In genomic region chr20:43514062-43514971, GRCh38 we compare ENCODE assay signal across 1 cellular context.
A peak's percentile ranks its signal among the peaks of the same experiment; 100 is the strongest.
TF ChIP-seq lines count a peak whose summit lies in the region.

No MANE protein-coding gene starts in this region.

TF ChIP-seq in HepG2, 621 proteins besides CTCF, POLR2A, EP300 and RAD21 (continued from another document and continues in another):
- TF ChIP-seq ZFP36L2 (CRISPR knock-in tag; IDR thresholded peaks at IDR 0.05) (no peak), ZNF816 (CRISPR knock-in tag; IDR thresholded peaks at IDR 0.05; ENCODE audit: borderline replicate concordance) (no peak), CENPX (CRISPR knock-in tag; IDR thresholded peaks at IDR 0.05) (no peak), ZC3H4 (CRISPR knock-in tag; IDR thresholded peaks at IDR 0.05; ENCODE audit: borderline replicate concordance) (no peak), ZNF367 (CRISPR knock-in tag; IDR thresholded peaks at IDR 0.05; ENCODE audit: borderline replicate concordance) (no peak), BCL6 (CRISPR knock-in tag; IDR thresholded peaks at IDR 0.05) (peak; percentile 30; the same call in 1 of the 2 replicates), MED8 (CRISPR knock-in tag; IDR thresholded peaks at IDR 0.05; ENCODE audit: insufficient replicate concordance) (no peak), ZNF501 (CRISPR knock-in tag; IDR thresholded peaks at IDR 0.05) (peak; percentile 49), HDAC2 (CRISPR knock-in tag; IDR thresholded peaks at IDR 0.05) (0 out of 2 replicates have a peak, but pooled peaks have one; percentile 10), GRHL1 (CRISPR knock-in tag; conservative IDR thresholded peaks at IDR 0.05) (no peak), MXI1 (IDR thresholded peaks at IDR 0.05; ENCODE audit: borderline replicate concordance, low read depth, low read length) (peak; percentile 50; the same call in 1 of the 3 replicates), TBX2 (CRISPR knock-in tag; IDR thresholded peaks at IDR 0.05; ENCODE audit: borderline replicate concordance) (peak; percentile 76; the same call in 1 of the 2 replicates), ZNF329 (CRISPR knock-in tag; IDR thresholded peaks at IDR 0.05; ENCODE audit: low read depth) (0 out of 2 replicates have a peak, but pooled peaks have one; percentile 47), KLF16 (CRISPR knock-in tag; IDR thresholded peaks at IDR 0.05) (peak in 1 of 2 experiments; percentile 76; a peak in 2 of 4 replicates), NFKB2 (CRISPR knock-in tag; IDR thresholded peaks at IDR 0.05; ENCODE audit: borderline replicate concordance) (peak; percentile 57; the same call in 1 of the 2 replicates), IKZF4 (CRISPR knock-in tag; IDR thresholded peaks at IDR 0.05; ENCODE audit: borderline replicate concordance, low read depth, not compliant biosample characterization) (peak; percentile 61), BRF2 (CRISPR knock-in tag; IDR thresholded peaks at IDR 0.05) (no peak), SMC3 (IDR thresholded peaks at IDR 0.05; ENCODE audit: low read length) (0 out of 2 replicates have a peak, but pooled peaks have one; percentile 10), ZNF276 (CRISPR knock-in tag; IDR thresholded peaks at IDR 0.05; ENCODE audit: low read depth) (no peak; the same call in 1 of the 2 replicates), AGO2 (optimal IDR thresholded peaks at IDR 0.05; ENCODE audit: low read depth, low read length) (peak; percentile 72), ZNF644 (CRISPR knock-in tag; IDR thresholded peaks at IDR 0.05; ENCODE audit: low read depth) (no peak), NFKBIZ (CRISPR knock-in tag; IDR thresholded peaks at IDR 0.05) (no peak), MXD3 (CRISPR knock-in tag; IDR thresholded peaks at IDR 0.05) (peak; percentile 52), ZNF17 (CRISPR knock-in tag; IDR thresholded peaks at IDR 0.05) (no peak), RBM39 (IDR thresholded peaks at IDR 0.05; ENCODE audit: low read depth, low read length, poor library complexity, severe bottlenecking) (peak; percentile 21), HDAC6 (IDR thresholded peaks at IDR 0.05; ENCODE audit: low read depth, low read length) (no peak), ZNF543 (CRISPR knock-in tag; IDR thresholded peaks at IDR 0.05) (peak; percentile 98), THAP9 (CRISPR knock-in tag; IDR thresholded peaks at IDR 0.05; ENCODE audit: borderline replicate concordance) (no peak; the same call in 1 of the 2 replicates), JARID2 (CRISPR knock-in tag; IDR thresholded peaks at IDR 0.05; ENCODE audit: insufficient replicate concordance) (no peak), ZNF784 (CRISPR knock-in tag; IDR thresholded peaks at IDR 0.05; ENCODE audit: borderline replicate concordance) (no peak), ZNF333 (CRISPR knock-in tag; IDR thresholded peaks at IDR 0.05; ENCODE audit: borderline replicate concordance) (no peak), ZKSCAN5 (CRISPR knock-in tag; IDR thresholded peaks at IDR 0.05) (no peak), GATAD1 (CRISPR knock-in tag; IDR thresholded peaks at IDR 0.05) (peak; percentile 57), ARNT (IDR thresholded peaks at IDR 0.05) (no peak), ZMAT3 (CRISPR knock-in tag; conservative IDR thresholded peaks at IDR 0.05) (no peak), YEATS2 (CRISPR knock-in tag; IDR thresholded peaks at IDR 0.05; ENCODE audit: borderline replicate concordance) (peak; percentile 31; the same call in 1 of the 2 replicates), MXD1 (CRISPR knock-in tag; IDR thresholded peaks at IDR 0.05) (peak; percentile 54; the same call in 1 of the 2 replicates), ZSCAN25 (CRISPR knock-in tag; IDR thresholded peaks at IDR 0.05) (peak; percentile 17; the same call in 1 of the 2 replicates), HNRNPL (IDR thresholded peaks at IDR 0.05; ENCODE audit: low read depth, low read length) (peak; percentile 88; the same call in 1 of the 2 replicates), TAF15 (IDR thresholded peaks at IDR 0.05; ENCODE audit: low read depth, low read length, poor library complexity, severe bottlenecking) (peak; percentile 55), ZNF570 (CRISPR knock-in tag; IDR thresholded peaks at IDR 0.05; ENCODE audit: borderline replicate concordance) (no peak), AHDC1 (CRISPR knock-in tag; IDR thresholded peaks at IDR 0.05; ENCODE audit: borderline replicate concordance) (no peak), SIN3B (IDR thresholded peaks at IDR 0.05; ENCODE audit: low read length) (0 out of 2 replicates have a peak, but pooled peaks have one; percentile 34), MTA1 (CRISPR knock-in tag; IDR thresholded peaks at IDR 0.05; ENCODE audit: borderline replicate concordance) (peak; percentile 19; the same call in 1 of the 2 replicates), KDM5B (CRISPR knock-in tag; IDR thresholded peaks at IDR 0.05; ENCODE audit: borderline replicate concordance) (peak; percentile 81), RNF219 (CRISPR knock-in tag; IDR thresholded peaks at IDR 0.05) (no peak), SKI (IDR thresholded peaks at IDR 0.05; ENCODE audit: partially characterized antibody) (peak; percentile 10), PITX1 (CRISPR knock-in tag; IDR thresholded peaks at IDR 0.05) (peak; percentile 73), ZNF224 (CRISPR knock-in tag; IDR thresholded peaks at IDR 0.05) (0 out of 2 replicates have a peak, but pooled peaks have one; percentile 70)
